In genomic region chrX:49001521-49002090, GRCh38 we compare ENCODE assay signal across 8 cellular contexts. TPM values are rescaled to one million over a fixed set of nuclear protein-coding genes. Genes with fewer than 3 reads are reported as not detected.
DNase-seq lines count a peak whose midpoint lies in the region; ATAC-seq and TF ChIP-seq lines count a peak whose summit lies in the region.

No MANE protein-coding gene starts in this region.

- H3K4me1 ChIP-seq in sigmoid colon, result peaks cover 0 to 9% (median 6%) of the 10 kb centered on the region in 4 donors

- H3K4me3 ChIP-seq in HL-60 (replicated peaks; ENCODE audit: insufficient read depth, low read length) (peak overlapping the region; percentile 69), sigmoid colon (peak overlapping the region; percentile 57 to 67 (median 63))

- peaks cover 17% of the 10 kb centered on the region for H3K4me1 Mint-ChIP-seq in CD14-positive monocyte

- H3K4me3 Mint-ChIP-seq in CD14-positive monocyte, result peak overlapping the region; percentile 94 to 97

- DNase-seq in CD14-positive monocyte (ENCODE audit: low spot score), result peak; percentile 75
- DNase-seq in HL-60 (ENCODE audit: low read depth in 1 of 2, low spot score in 1 of 2), result peak in 1 of 2 experiments; percentile 52
- peak; percentile 29 for DNase-seq in SK-N-DZ (ENCODE audit: low spot score)
- DNase-seq in amniotic epithelial cell (ENCODE audit: low read depth), result peak; percentile 31
- no peak for DNase-seq in left ventricle myocardium superior
- no peak for DNase-seq in sigmoid colon
- no peak for DNase-seq in HuH-7 (ENCODE audit: low spot score)

- H3K27me3 ChIP-seq in HL-60 (ENCODE audit: insufficient read depth, poor library complexity, severe bottlenecking), result no peaks in the 10 kb centered on the region
- no peaks in the 10 kb centered on the region for H3K27me3 ChIP-seq in sigmoid colon

- intact Hi-C loops in CD14-positive monocyte (cut with micrococcal nuclease), result loop anchor here (2.0 to 5.0 kb wide), 2 partner anchors 41 to 73 kb away; partner anchors contain the start of genes TFE3 (in 2 of the 2) and PRAF2 (in 1 of the 2)
- intact Hi-C loops in left ventricle myocardium superior (cut with micrococcal nuclease), result no loop called here
- intact Hi-C loops in sigmoid colon (cut with DNase I), result loop anchor here (2.0 to 10.0 kb wide), 3 partner anchors 36 to 103 kb away; no protein-coding TSS in a partner anchor

- H3K27me3 Mint-ChIP-seq in CD14-positive monocyte (ENCODE audit: low read depth in 3 of 3), result peaks cover 0 to 5% (median 0%) of the 10 kb centered on the region in 3 donors

- WGBS in sigmoid colon, 2 donors, result 2 to 3% methylated on average over 17 of the region's 17 CpGs

- no peak for TF ChIP-seq EP300 in sigmoid colon (IDR thresholded peaks at IDR 0.05)

- ATAC-seq in GM19397 (IDR thresholded peaks at IDR 0.05; ENCODE audit: unreplicated experiment), result peak; percentile 25
- peak; percentile 37 for ATAC-seq in left ventricle myocardium superior

- peak overlapping the region; percentile 98 to 100 (median 99) for H3K27ac Mint-ChIP-seq in CD14-positive monocyte

- H3K36me3 Mint-ChIP-seq in CD14-positive monocyte, result peaks cover 22 to 31% of the 10 kb centered on the region in 2 donors

- no peak for TF ChIP-seq POLR2A in sigmoid colon (IDR thresholded peaks at IDR 0.05)

- H3K9me3 Mint-ChIP-seq in CD14-positive monocyte, result peaks cover 0 to 14% (median 1%) of the 10 kb centered on the region in 7 donors

- TF ChIP-seq CTCF in CD14-positive monocyte (IDR thresholded peaks at IDR 0.05), result no peak
- TF ChIP-seq CTCF in HL-60 (IDR thresholded peaks at IDR 0.05; ENCODE audit: insufficient read depth, low read length), result no peak
- TF ChIP-seq CTCF in sigmoid colon (IDR thresholded peaks at IDR 0.05), result no peak

- H3K9me3 ChIP-seq in sigmoid colon, result no peaks in the 10 kb centered on the region

- H3K27ac ChIP-seq in HL-60 (replicated peaks) (peak overlapping the region; percentile 98), sigmoid colon (peak overlapping the region; percentile 69 to 84 (median 75))

- H3K36me3 ChIP-seq in sigmoid colon, result peaks cover 0 to 8% (median 0%) of the 10 kb centered on the region in 4 donors

RNA-seq across cellular contexts. Expression of gene GRIPAP1, which starts 0.5 kb away (rescaled TPM):
- polyA plus RNA-seq in CD14-positive monocyte (10 to 100 TPM in 1 of 2 donors, 1 to 10 TPM in 1; 3.8 to 10.7 TPM), sigmoid colon (10 to 100 TPM; 14.4 to 42.0 (median 18.3) TPM)
- 22.4 and 22.9 TPM in 2 replicates for polyA plus RNA-seq in SK-N-DZ (2014; cell fraction: cytosol; rRNA removed)
- 87.0 and 116 TPM in 2 replicates for polyA plus RNA-seq in SK-N-DZ (2014; cell fraction: nucleus; rRNA removed)
- total RNA-seq in left ventricle myocardium superior (18.1 TPM), sigmoid colon (10 to 100 TPM; 19.7 to 63.1 (median 29.7) TPM)

RNA-seq across cellular contexts. Expression of gene KCND1, which starts 30.0 kb away (rescaled TPM):
- polyA plus RNA-seq in CD14-positive monocyte, result not detected
- 0.51 and 0.71 TPM in 2 replicates for polyA plus RNA-seq in SK-N-DZ (2014; cell fraction: cytosol; rRNA removed)
- polyA plus RNA-seq in SK-N-DZ (2014; cell fraction: nucleus; rRNA removed), result 5.2 and 7.2 TPM in 2 replicates
- 0.47 TPM for total RNA-seq in left ventricle myocardium superior
- total RNA-seq in sigmoid colon, result 1 to 10 TPM in 3 of 4 donors, under 1 TPM in 1; 0.95 to 2.5 (median 1.3) TPM
- 1 to 10 TPM in 1 of 3 donors, not detected in 2; 1.7 TPM for polyA plus RNA-seq in sigmoid colon

RNA-seq across cellular contexts. Expression of gene TFE3, which starts 41.6 kb away (rescaled TPM):
- polyA plus RNA-seq in CD14-positive monocyte (10 to 100 TPM; 12.8 to 22.0 TPM), sigmoid colon (10 to 100 TPM; 21.0 to 32.6 (median 30.9) TPM)
- polyA plus RNA-seq in SK-N-DZ (2014; cell fraction: cytosol; rRNA removed), result 11.0 and 11.4 TPM in 2 replicates
- polyA plus RNA-seq in SK-N-DZ (2014; cell fraction: nucleus; rRNA removed), result 10.4 and 15.4 TPM in 2 replicates
- total RNA-seq in left ventricle myocardium superior (18.5 TPM), sigmoid colon (10 to 100 TPM; 38.3 to 69.8 (median 56.0) TPM)

RNA-seq across cellular contexts. Expression of gene OTUD5, which starts 44.2 kb away (rescaled TPM):
- 10 to 100 TPM in 1 of 2 donors, 1 to 10 TPM in 1; 8.4 to 12.4 TPM for polyA plus RNA-seq in CD14-positive monocyte
- 28.2 and 37.9 TPM in 2 replicates for polyA plus RNA-seq in SK-N-DZ (2014; cell fraction: cytosol; rRNA removed)
- 51.9 and 54.4 TPM in 2 replicates for polyA plus RNA-seq in SK-N-DZ (2014; cell fraction: nucleus; rRNA removed)
- 18.9 TPM for total RNA-seq in left ventricle myocardium superior
- 10 to 100 TPM; 33.6 to 41.4 (median 38.0) TPM for total RNA-seq in sigmoid colon
- 10 to 100 TPM; 22.4 to 39.3 (median 24.6) TPM for polyA plus RNA-seq in sigmoid colon

RNA-seq across cellular contexts. Expression of gene CCDC120, which starts 57.2 kb away (rescaled TPM):
- polyA plus RNA-seq in CD14-positive monocyte (under 1 TPM in 1 of 2 donors, not detected in 1; 0.11 TPM), sigmoid colon (1 to 10 TPM; 4.2 to 7.6 (median 4.2) TPM)
- 2.8 and 3.2 TPM in 2 replicates for polyA plus RNA-seq in SK-N-DZ (2014; cell fraction: cytosol; rRNA removed)
- polyA plus RNA-seq in SK-N-DZ (2014; cell fraction: nucleus; rRNA removed), result 3.5 and 5.9 TPM in 2 replicates
- total RNA-seq in left ventricle myocardium superior (1.7 TPM), sigmoid colon (1 to 10 TPM in 3 of 4 donors, under 1 TPM in 1; 0.71 to 3.9 (median 1.3) TPM)

Comparison
In these comparisons a context has a peak if more than half of its experiments do, and no peak if none do; other contexts are left out.
1. DNase-seq: peak in CD14-positive monocyte (single experiment), SK-N-DZ (single experiment) and amniotic epithelial cell (single experiment); none in left ventricle myocardium superior (single experiment), sigmoid colon (single experiment) and HuH-7 (single experiment).